Comparison of ENCODE assay signal across 11 cellular contexts in the genomic region with DNA sequence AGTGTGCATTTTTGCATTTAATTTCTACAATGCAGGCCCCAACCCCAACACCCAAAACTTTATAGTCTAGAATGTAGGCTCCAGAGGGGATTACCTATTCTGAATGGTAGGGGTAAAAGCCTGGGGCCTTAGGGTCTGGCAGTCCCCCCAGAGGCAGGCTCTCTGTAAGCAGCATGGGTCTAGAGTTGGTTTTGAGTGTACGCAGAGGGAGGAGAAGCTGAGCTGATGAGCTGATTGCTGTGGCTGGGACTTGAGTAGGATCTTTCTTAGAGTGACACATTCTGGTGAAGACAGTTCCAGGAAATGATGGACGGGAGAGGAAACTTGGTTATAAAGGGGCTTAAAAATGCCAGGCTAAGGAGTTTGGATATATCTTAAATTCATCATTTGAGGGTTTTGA. TPM values are rescaled to one million over a fixed set of nuclear protein-coding genes. Genes with fewer than 3 reads are reported as not detected.
DNase-seq lines count a peak whose midpoint lies in the region; ATAC-seq and TF ChIP-seq lines count a peak whose summit lies in the region.
"Had no signal": no experiment of that assay in that cellular context is flagged by ENCODE, and none has a peak within 500 bp of the region (broad histone marks: within the 10 kb centered on the region; RNA-seq: fewer than 3 reads in every experiment).

No MANE protein-coding gene starts in this region.

- H3K27ac Mint-ChIP-seq in CD8-positive, alpha-beta memory T cell = peak overlapping the region in 6 of 8 donors; percentile 9 to 94 (median 74)
- H3K27ac Mint-ChIP-seq in endothelial cell (ENCODE audit: unreplicated experiment) = no peak overlapping the region

- ATAC-seq in body of pancreas (no peak), HG03045 (IDR thresholded peaks at IDR 0.05; ENCODE audit: unreplicated experiment) (no peak), GM18520 (IDR thresholded peaks at IDR 0.05; ENCODE audit: unreplicated experiment) (no peak)

- CTCF ChIA-PET in CD8-positive, alpha-beta memory T cell (lab: Charles Lee) = no interaction called here

- WGBS in body of pancreas, 2 donors = 85 to 90% methylated on average over 2 of the region's 2 CpGs

- DNase-seq in CD8-positive, alpha-beta memory T cell = no peak
- peak; percentile 20 for DNase-seq in RKO (ENCODE audit: low spot score)
- DNase-seq in endothelial cell (ENCODE audit: low spot score) = no peak
- DNase-seq in body of pancreas = no peak
- DNase-seq in substantia nigra (lab: John Stamatoyannopoulos, UW) = no peak
- DNase-seq: cortex of kidney, hippocampal formation, NCI-H2029 had no signal

- H3K27ac ChIP-seq in CD8-positive, alpha-beta memory T cell (ENCODE audit: low read depth, low read length) = no peak overlapping the region
- peak overlapping the region; percentile 98 for H3K27ac ChIP-seq in rectal smooth muscle tissue (ENCODE audit: low read depth, low read length)
- peak overlapping the region in 1 of 4 donors; percentile 96 for H3K27ac ChIP-seq in body of pancreas
- no peak overlapping the region for H3K27ac ChIP-seq in substantia nigra (ENCODE audit: low read depth, low read length, poor library complexity, severe bottlenecking)

- H3K4me1 ChIP-seq in CD8-positive, alpha-beta memory T cell (ENCODE audit: insufficient read depth, low read length) = peaks cover 25% of the 10 kb centered on the region
- H3K4me1 ChIP-seq in rectal smooth muscle tissue (ENCODE audit: control insufficient read depth, insufficient read depth, low read length) (peaks cover 47% of the 10 kb centered on the region), body of pancreas (peaks cover 75% of the 10 kb centered on the region)

- H3K4me1 Mint-ChIP-seq in CD8-positive, alpha-beta memory T cell = peaks cover 60 to 80% (median 67%) of the 10 kb centered on the region in 3 donors
- peaks cover 44% of the 10 kb centered on the region for H3K4me1 Mint-ChIP-seq in endothelial cell (ENCODE audit: unreplicated experiment)

- peak overlapping the region; percentile 3 to 93 (median 89) for H3K4me3 Mint-ChIP-seq in CD8-positive, alpha-beta memory T cell
- peak overlapping the region; percentile 33 for H3K4me3 Mint-ChIP-seq in endothelial cell (ENCODE audit: unreplicated experiment)

- H3K9ac ChIP-seq in rectal smooth muscle tissue (ENCODE audit: low read length) = no peak overlapping the region

- no peaks in the 10 kb centered on the region for H3K9me3 ChIP-seq in CD8-positive, alpha-beta memory T cell (ENCODE audit: low read length)
- no peaks in the 10 kb centered on the region for H3K9me3 ChIP-seq in body of pancreas

- H3K27me3 ChIP-seq in CD8-positive, alpha-beta memory T cell (ENCODE audit: insufficient read depth, low read length, poor library complexity, severe bottlenecking) = no peaks in the 10 kb centered on the region
- H3K27me3 ChIP-seq in rectal smooth muscle tissue (ENCODE audit: control insufficient read depth, insufficient read depth, low read length) = no peaks in the 10 kb centered on the region
- H3K27me3 ChIP-seq in body of pancreas = no peaks in the 10 kb centered on the region

- TF ChIP-seq CTCF in endothelial cell (IDR thresholded peaks at IDR 0.05; ENCODE audit: unreplicated experiment) = no peak
- TF ChIP-seq CTCF in body of pancreas (IDR thresholded peaks at IDR 0.05) = no peak

- POLR2A ChIA-PET in CD8-positive, alpha-beta memory T cell (lab: Charles Lee) = no interaction called here

- TF ChIP-seq POLR2A in body of pancreas (IDR thresholded peaks at IDR 0.05) = no peak

- no peak overlapping the region for H3K4me3 ChIP-seq in CD8-positive, alpha-beta memory T cell (ENCODE audit: low read length)
- H3K4me3 ChIP-seq in rectal smooth muscle tissue (ENCODE audit: low read length) (peak overlapping the region; percentile 98), body of pancreas (no peak overlapping the region)

- intact Hi-C loops in body of pancreas (cut with DNase I) = no loop called here

- H3K36me3 ChIP-seq in CD8-positive, alpha-beta memory T cell (ENCODE audit: insufficient read depth, low read length) = no peaks in the 10 kb centered on the region
- H3K36me3 ChIP-seq in rectal smooth muscle tissue (ENCODE audit: control insufficient read depth, insufficient read depth, low read length) (no peaks in the 10 kb centered on the region), body of pancreas (replicated peaks in 1 of 2; ENCODE audit: insufficient read depth in 1 of 2, low read depth in 2 of 2) (no peaks in the 10 kb centered on the region)

- H3K36me3 Mint-ChIP-seq in CD8-positive, alpha-beta memory T cell = peaks cover 0 to 4% (median 3%) of the 10 kb centered on the region in 3 donors
- peaks cover 8% of the 10 kb centered on the region for H3K36me3 Mint-ChIP-seq in endothelial cell (ENCODE audit: low read depth, unreplicated experiment)

- no peaks in the 10 kb centered on the region for H3K27me3 Mint-ChIP-seq in CD8-positive, alpha-beta memory T cell
- H3K27me3 Mint-ChIP-seq in endothelial cell (ENCODE audit: unreplicated experiment) = peaks cover 29% of the 10 kb centered on the region

- H3K9me3 Mint-ChIP-seq in CD8-positive, alpha-beta memory T cell = no peaks in the 10 kb centered on the region
- no peaks in the 10 kb centered on the region for H3K9me3 Mint-ChIP-seq in endothelial cell (ENCODE audit: unreplicated experiment)

RNA-seq across cellular contexts. Expression of gene LPP, which starts 2.1 kb away (rescaled TPM):
- 10 to 100 TPM; 13.4 to 18.0 TPM for total RNA-seq in CD8-positive, alpha-beta memory T cell
- polyA plus RNA-seq in CD8-positive, alpha-beta memory T cell = 23.5 TPM
- total RNA-seq in endothelial cell (ENCODE audit: unreplicated experiment) (181 TPM), body of pancreas (10 to 100 TPM; 60.6 to 65.1 TPM)
